ENCODE assay signal across 1 cellular context in the genomic region with DNA sequence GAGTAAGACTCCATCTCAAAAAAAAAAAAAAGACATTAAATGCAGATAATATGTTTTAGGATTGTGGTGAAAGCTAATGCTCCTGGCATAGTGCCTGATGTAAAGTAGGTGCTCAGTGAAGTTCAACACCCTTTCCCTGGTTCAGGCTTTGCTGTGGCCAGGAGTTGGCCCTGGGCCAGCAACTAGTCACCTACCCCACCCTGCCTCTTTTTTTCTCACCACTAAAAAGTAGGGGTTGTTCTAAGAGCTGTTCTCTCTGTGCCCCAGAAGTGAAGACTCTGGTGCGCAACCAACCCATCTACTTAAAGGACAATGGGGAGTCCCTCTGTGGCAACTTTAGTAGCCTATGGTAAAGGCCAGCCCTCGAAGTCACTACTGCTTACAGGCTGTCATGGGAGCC.
TF ChIP-seq lines count a peak whose summit lies in the region.

No MANE protein-coding gene starts in this region.

TF ChIP-seq in WTC11, 78 proteins besides CTCF, POLR2A, EP300 and RAD21 (continued from another document):
- TF ChIP-seq TCF7 (CRISPR knock-in tag; IDR thresholded peaks at IDR 0.05; ENCODE audit: low read depth) (no peak), SP1 (CRISPR knock-in tag; conservative IDR thresholded peaks at IDR 0.05) (no peak), SMAD3 (CRISPR knock-in tag; IDR thresholded peaks at IDR 0.05; ENCODE audit: borderline replicate concordance) (no peak), TEAD4 (CRISPR knock-in tag; IDR thresholded peaks at IDR 0.05) (no peak), ZNF396 (CRISPR knock-in tag; IDR thresholded peaks at IDR 0.05; ENCODE audit: borderline replicate concordance) (no peak), KAT7 (CRISPR knock-in tag; IDR thresholded peaks at IDR 0.05; ENCODE audit: borderline replicate concordance) (no peak), JUN (CRISPR knock-in tag; IDR thresholded peaks at IDR 0.05) (no peak), GABPB1 (CRISPR knock-in tag; IDR thresholded peaks at IDR 0.05) (no peak), NR3C1 (CRISPR knock-in tag; conservative IDR thresholded peaks at IDR 0.05; ENCODE audit: low read depth) (no peak), ZNF281 (CRISPR knock-in tag; IDR thresholded peaks at IDR 0.05) (no peak), NFYB (CRISPR knock-in tag; conservative IDR thresholded peaks at IDR 0.05; ENCODE audit: low read depth) (no peak), PRRX2 (CRISPR knock-in tag; IDR thresholded peaks at IDR 0.05) (no peak), ZNF317 (CRISPR knock-in tag; IDR thresholded peaks at IDR 0.05; ENCODE audit: borderline replicate concordance, low read depth) (no peak)
- TF ChIP-seq, protein P1, sequence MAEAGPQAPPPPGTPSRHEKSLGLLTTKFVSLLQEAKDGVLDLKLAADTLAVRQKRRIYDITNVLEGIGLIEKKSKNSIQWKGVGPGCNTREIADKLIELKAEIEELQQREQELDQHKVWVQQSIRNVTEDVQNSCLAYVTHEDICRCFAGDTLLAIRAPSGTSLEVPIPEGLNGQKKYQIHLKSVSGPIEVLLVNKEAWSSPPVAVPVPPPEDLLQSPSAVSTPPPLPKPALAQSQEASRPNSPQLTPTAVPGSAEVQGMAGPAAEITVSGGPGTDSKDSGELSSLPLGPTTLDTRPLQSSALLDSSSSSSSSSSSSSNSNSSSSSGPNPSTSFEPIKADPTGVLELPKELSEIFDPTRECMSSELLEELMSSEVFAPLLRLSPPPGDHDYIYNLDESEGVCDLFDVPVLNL (CRISPR knock-in tag; IDR thresholded peaks at IDR 0.05; ENCODE audit: borderline replicate concordance, low read depth) = no peak
- TF ChIP-seq, protein P2, sequence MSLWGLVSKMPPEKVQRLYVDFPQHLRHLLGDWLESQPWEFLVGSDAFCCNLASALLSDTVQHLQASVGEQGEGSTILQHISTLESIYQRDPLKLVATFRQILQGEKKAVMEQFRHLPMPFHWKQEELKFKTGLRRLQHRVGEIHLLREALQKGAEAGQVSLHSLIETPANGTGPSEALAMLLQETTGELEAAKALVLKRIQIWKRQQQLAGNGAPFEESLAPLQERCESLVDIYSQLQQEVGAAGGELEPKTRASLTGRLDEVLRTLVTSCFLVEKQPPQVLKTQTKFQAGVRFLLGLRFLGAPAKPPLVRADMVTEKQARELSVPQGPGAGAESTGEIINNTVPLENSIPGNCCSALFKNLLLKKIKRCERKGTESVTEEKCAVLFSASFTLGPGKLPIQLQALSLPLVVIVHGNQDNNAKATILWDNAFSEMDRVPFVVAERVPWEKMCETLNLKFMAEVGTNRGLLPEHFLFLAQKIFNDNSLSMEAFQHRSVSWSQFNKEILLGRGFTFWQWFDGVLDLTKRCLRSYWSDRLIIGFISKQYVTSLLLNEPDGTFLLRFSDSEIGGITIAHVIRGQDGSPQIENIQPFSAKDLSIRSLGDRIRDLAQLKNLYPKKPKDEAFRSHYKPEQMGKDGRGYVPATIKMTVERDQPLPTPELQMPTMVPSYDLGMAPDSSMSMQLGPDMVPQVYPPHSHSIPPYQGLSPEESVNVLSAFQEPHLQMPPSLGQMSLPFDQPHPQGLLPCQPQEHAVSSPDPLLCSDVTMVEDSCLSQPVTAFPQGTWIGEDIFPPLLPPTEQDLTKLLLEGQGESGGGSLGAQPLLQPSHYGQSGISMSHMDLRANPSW (CRISPR knock-in tag; conservative IDR thresholded peaks at IDR 0.05; ENCODE audit: low read depth) = no peak
